ENCODE assay signal across 14 cellular contexts in genomic region chr11:7467652-7468051, GRCh38. TPM values are rescaled to one million over a fixed set of nuclear protein-coding genes. Genes with fewer than 3 reads are reported as not detected.
DNase-seq lines count a peak whose midpoint lies in the region; ATAC-seq lines count a peak whose summit lies in the region.
"Had no signal": no experiment of that assay in that cellular context is flagged by ENCODE, and none has a peak within 500 bp of the region (broad histone marks: within the 10 kb centered on the region; RNA-seq: fewer than 3 reads in every experiment).

No MANE protein-coding gene starts in this region.

- no peak overlapping the region for H3K4me3 Mint-ChIP-seq in activated naive CD8-positive, alpha-beta T cell treated with anti-CD3 and anti-CD28 coated beads for 36 hours
- H3K4me3 Mint-ChIP-seq: CD8-positive, alpha-beta memory T cell had no signal

- ATAC-seq in GM18502 (IDR thresholded peaks at IDR 0.05; ENCODE audit: poor library complexity, unreplicated experiment) (peak; percentile 69), GM19395 (IDR thresholded peaks at IDR 0.05; ENCODE audit: unreplicated experiment) (peak; percentile 64), HG02885 (IDR thresholded peaks at IDR 0.05; ENCODE audit: poor library complexity, unreplicated experiment) (peak; percentile 85), HG03439 (IDR thresholded peaks at IDR 0.05; ENCODE audit: unreplicated experiment) (no peak), GM18873 (IDR thresholded peaks at IDR 0.05; ENCODE audit: low FRiP score, unreplicated experiment) (no peak)

- no peaks in the 10 kb centered on the region for H3K36me3 Mint-ChIP-seq in activated naive CD8-positive, alpha-beta T cell treated with anti-CD3 and anti-CD28 coated beads for 36 hours
- H3K36me3 Mint-ChIP-seq: CD8-positive, alpha-beta memory T cell had no signal

- no peaks in the 10 kb centered on the region for H3K27me3 Mint-ChIP-seq in activated naive CD8-positive, alpha-beta T cell treated with anti-CD3 and anti-CD28 coated beads for 36 hours

- DNase-seq in activated naive CD8-positive, alpha-beta T cell treated with anti-CD3 and anti-CD28 coated beads for 36 hours = peak; percentile 21
- DNase-seq in retina (no peak), NCI-H1694 treated with DMSO at 0.1 percent for 48 hours (lab: John Stamatoyannopoulos, UW) (no peak)
- DNase-seq: CD8-positive, alpha-beta memory T cell; KBM-7; NCI-H2081 treated with DMSO at 0.1 percent for 48 hours; SW 1271; transverse colon had no signal

- no peaks in the 10 kb centered on the region for H3K9me3 Mint-ChIP-seq in activated naive CD8-positive, alpha-beta T cell treated with anti-CD3 and anti-CD28 coated beads for 36 hours
- H3K9me3 Mint-ChIP-seq: CD8-positive, alpha-beta memory T cell had no signal

- H3K27ac Mint-ChIP-seq in activated naive CD8-positive, alpha-beta T cell treated with anti-CD3 and anti-CD28 coated beads for 36 hours = peak overlapping the region; percentile 50
- H3K27ac Mint-ChIP-seq: CD8-positive, alpha-beta memory T cell had no signal

- peaks cover 18% of the 10 kb centered on the region for H3K4me1 Mint-ChIP-seq in activated naive CD8-positive, alpha-beta T cell treated with anti-CD3 and anti-CD28 coated beads for 36 hours

RNA-seq across cellular contexts. Expression of gene OLFML1, which starts 17.7 kb away (rescaled TPM):
- total RNA-seq in activated naive CD8-positive, alpha-beta T cell treated with anti-CD3 and anti-CD28 coated beads for 36 hours = not detected
- total RNA-seq: CD8-positive, alpha-beta memory T cell; pulmonary artery endothelial cell had no signal

RNA-seq across cellular contexts. Expression of gene PPFIBP2, which starts 46.1 kb away (rescaled TPM):
- total RNA-seq in activated naive CD8-positive, alpha-beta T cell treated with anti-CD3 and anti-CD28 coated beads for 36 hours = 10 to 100 TPM; 18.6 to 18.7 TPM

Comparison
In these comparisons a context has a peak if more than half of its experiments do, and no peak if none do; other contexts are left out.
1. ATAC-seq: peak in GM18502 (single experiment), GM19395 (single experiment) and HG02885 (single experiment); none in HG03439 (single experiment) and GM18873 (single experiment).